8 cellular contexts compared by ENCODE assay signal in the genomic region with DNA sequence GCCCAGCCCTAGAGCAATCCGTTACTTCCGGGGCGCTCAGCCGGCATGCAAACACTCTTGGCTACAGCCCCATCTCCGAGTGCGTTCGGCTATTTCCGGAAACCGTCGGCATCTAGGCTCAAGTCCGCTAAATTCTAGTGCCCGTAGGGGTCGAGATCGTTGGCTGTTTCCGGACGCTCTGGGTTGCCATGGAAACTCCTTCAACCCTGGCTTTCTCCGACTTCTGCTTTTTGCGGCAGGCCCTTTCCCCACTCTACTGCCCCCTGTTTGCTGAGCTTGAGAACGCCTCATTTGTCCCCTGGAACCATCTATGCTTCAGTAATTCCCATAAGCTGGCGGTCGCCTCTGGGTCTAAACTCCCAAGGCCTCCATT. TPM values are rescaled to one million over a fixed set of nuclear protein-coding genes. Genes with fewer than 3 reads are reported as not detected.
DNase-seq lines count a peak whose midpoint lies in the region; ATAC-seq and TF ChIP-seq lines count a peak whose summit lies in the region.

No MANE protein-coding gene starts in this region.

- peak; percentile 71 for TF ChIP-seq POLR2A in GM19099 (IDR thresholded peaks at IDR 0.05; ENCODE audit: extremely low read depth, insufficient read length, low read depth)

- H3K4me1 ChIP-seq in BE2C, result peaks cover 18% of the 10 kb centered on the region

- peak; percentile 73 for ATAC-seq in HG03378 (IDR thresholded peaks at IDR 0.05; ENCODE audit: unreplicated experiment)

- DNase-seq in BE2C (peak; percentile 98), NCI-H460 (ENCODE audit: extremely low read depth, low read depth) (peak; percentile 94), choroid plexus epithelial cell (ENCODE audit: low read depth) (peak; percentile 99), kidney glomerular epithelial cell (lab: John Stamatoyannopoulos, UW) (peak; percentile 96)
- peak; percentile 98 to 100 for DNase-seq in activated CD4-positive, alpha-beta T cell treated with anti-CD3 and anti-CD28 coated beads for 24 hours (ENCODE audit: low read depth in 2 of 2)
- DNase-seq in stimulated activated CD4-positive, alpha-beta T cell treated with anti-CD3 and anti-CD28 coated beads, Interleukin-1b, Interleukin-23, amount 100 ng/mL, for 1 hour (ENCODE audit: low read depth in 2 of 2), result peak; percentile 90 to 95

- H3K9me3 ChIP-seq in BE2C, result no peaks in the 10 kb centered on the region

- peak; percentile 64 for TF ChIP-seq CTCF in BE2C (IDR thresholded peaks at IDR 0.05; ENCODE audit: low read depth, low read length)
- peak; percentile 79 for TF ChIP-seq CTCF in choroid plexus epithelial cell (conservative IDR thresholded peaks at IDR 0.05; ENCODE audit: low read depth, low read length)

- peak overlapping the region; percentile 53 for H3K4me3 ChIP-seq in BE2C (ENCODE audit: low read depth, low read length)
- H3K4me3 ChIP-seq in choroid plexus epithelial cell (ENCODE audit: low read depth, low read length), result peak overlapping the region; percentile 67

- H3K27me3 ChIP-seq in BE2C, result no peaks in the 10 kb centered on the region

- peaks cover 16% of the 10 kb centered on the region for H3K36me3 ChIP-seq in BE2C

RNA-seq across cellular contexts. Expression of a gene that starts 0.5 kb away (rescaled TPM):
- polyA plus RNA-seq in BE2C (2012; ENCODE audit: insufficient read depth, insufficient read length, low read depth), result 181 TPM
- 7.7 and 11.9 TPM in 2 replicates for total RNA-seq in NCI-H460 (2014; rRNA removed; shearing (Covaris generic))
- 5.4 and 26.6 TPM in 2 replicates for polyA plus RNA-seq in NCI-H460 (2014; cell fraction: nucleus; rRNA removed)

RNA-seq across cellular contexts. Expression of a gene that starts 21.2 kb away (rescaled TPM):
- 12.4 TPM for polyA plus RNA-seq in BE2C (2012; ENCODE audit: insufficient read depth, insufficient read length, low read depth)
- total RNA-seq in NCI-H460 (2014; rRNA removed; shearing (Covaris generic)), result 14.8 and 16.6 TPM in 2 replicates
- 22.1 and 23.3 TPM in 2 replicates for polyA plus RNA-seq in NCI-H460 (2014; cell fraction: nucleus; rRNA removed)

RNA-seq across cellular contexts. Expression of a gene that starts 40.6 kb away (rescaled TPM):
- polyA plus RNA-seq in BE2C (2012; ENCODE audit: insufficient read depth, insufficient read length, low read depth), result 62.0 TPM
- total RNA-seq in NCI-H460 (2014; rRNA removed; shearing (Covaris generic)), result 7.6 and 8.1 TPM in 2 replicates
- 9.6 and 17.3 TPM in 2 replicates for polyA plus RNA-seq in NCI-H460 (2014; cell fraction: nucleus; rRNA removed)

RNA-seq across cellular contexts. Expression of a gene that starts 51.4 kb away (rescaled TPM):
- polyA plus RNA-seq in BE2C (2012; ENCODE audit: insufficient read depth, insufficient read length, low read depth), result 137 TPM
- 0.84 and 1.4 TPM in 2 replicates for total RNA-seq in NCI-H460 (2014; rRNA removed; shearing (Covaris generic))
- 0.47 and 0.70 TPM in 2 replicates for polyA plus RNA-seq in NCI-H460 (2014; cell fraction: nucleus; rRNA removed)

RNA-seq across cellular contexts. Expression of a gene that starts 54.9 kb away (rescaled TPM):
- polyA plus RNA-seq in BE2C (2012; ENCODE audit: insufficient read depth, insufficient read length, low read depth), result 3.7 TPM
- 2.1 and 3.0 TPM in 2 replicates for total RNA-seq in NCI-H460 (2014; rRNA removed; shearing (Covaris generic))
- polyA plus RNA-seq in NCI-H460 (2014; cell fraction: nucleus; rRNA removed), result 1.4 and 2.0 TPM in 2 replicates

Comparison
In these comparisons a context has a peak if more than half of its experiments do, and no peak if none do; other contexts are left out.
1. Peak in every context shown above with its lines: DNase-seq, ATAC-seq and H3K4me3 ChIP-seq.